ENCODE assay signal across 10 cellular contexts in genomic region chr12:77999074-77999715, GRCh38.
DNase-seq lines count a peak whose midpoint lies in the region; ATAC-seq, FAIRE-seq and TF ChIP-seq lines count a peak whose summit lies in the region.
"Had no signal": no experiment of that assay in that cellular context is flagged by ENCODE, and none has a peak within 500 bp of the region (broad histone marks: within the 10 kb centered on the region; RNA-seq: fewer than 3 reads in every experiment).

No MANE protein-coding gene starts in this region.

- H3K27ac Mint-ChIP-seq in stimulated activated naive B cell treated with anti-CD40 and anti-IgM and Interleukin-4, amounts not matched to agents 10 μg/mL and 1 μg/mL and 100 μg/mL, for 72 hours: peak overlapping the region; percentile 51

- peaks cover 8 to 10% of the 10 kb centered on the region in 2 donors for H3K4me1 Mint-ChIP-seq in stimulated activated naive B cell treated with anti-CD40 and anti-IgM and Interleukin-4, amounts not matched to agents 10 μg/mL and 1 μg/mL and 100 μg/mL, for 72 hours

- H3K27me3 ChIP-seq in MG63: no peaks in the 10 kb centered on the region

- 0 out of 2 replicates have a peak, but pooled peaks cover 2% of the 10 kb centered on the region for H3K36me3 ChIP-seq in MG63

- H3K9me3 Mint-ChIP-seq in stimulated activated naive B cell treated with anti-CD40 and anti-IgM and Interleukin-4, amounts not matched to agents 10 μg/mL and 1 μg/mL and 100 μg/mL, for 72 hours: no peaks in the 10 kb centered on the region

- no peaks in the 10 kb centered on the region for H3K36me3 Mint-ChIP-seq in stimulated activated naive B cell treated with anti-CD40 and anti-IgM and Interleukin-4, amounts not matched to agents 10 μg/mL and 1 μg/mL and 100 μg/mL, for 72 hours

- H3K4me3 ChIP-seq in NB4 (ENCODE audit: low read depth, low read length) (peak overlapping the region; percentile 11), MG63 (no peak overlapping the region)

- H3K9me3 ChIP-seq in MG63: no peaks in the 10 kb centered on the region

- FAIRE-seq in GM19239 (lab: Jason Lieb, UNC): peak; percentile 87

- no peaks in the 10 kb centered on the region for H3K27me3 Mint-ChIP-seq in stimulated activated naive B cell treated with anti-CD40 and anti-IgM and Interleukin-4, amounts not matched to agents 10 μg/mL and 1 μg/mL and 100 μg/mL, for 72 hours

- no peak for TF ChIP-seq POLR2A in NB4 (IDR thresholded peaks at IDR 0.05; ENCODE audit: extremely low read depth, insufficient read length)

- peak overlapping the region in 1 of 2 donors; percentile 37 for H3K4me3 Mint-ChIP-seq in stimulated activated naive B cell treated with anti-CD40 and anti-IgM and Interleukin-4, amounts not matched to agents 10 μg/mL and 1 μg/mL and 100 μg/mL, for 72 hours

- no peak for TF ChIP-seq CTCF in NB4 (IDR thresholded peaks at IDR 0.05; ENCODE audit: low read depth, low read length)

- DNase-seq in GM19239 (ENCODE audit: insufficient read length, low spot score) (peak; percentile 1), NB4 (ENCODE audit: low read depth) (peak; percentile 79), iPS-NIHi7 (ENCODE audit: extremely low spot score) (no peak), NCI-H2196 (lab: John Stamatoyannopoulos, UW; ENCODE audit: unreplicated experiment) (no peak), NCI-H524 (lab: John Stamatoyannopoulos, UW) (no peak), MG63 (no peak)
- peak; percentile 16 for DNase-seq in stimulated activated naive B cell treated with anti-CD40 and anti-IgM and Interleukin-4, amounts not matched to agents 10 μg/mL and 1 μg/mL and 100 μg/mL, for 72 hours
- DNase-seq: activated CD8-positive, alpha-beta memory T cell treated with anti-CD3 and anti-CD28 coated beads, Interleukin-2, amount 50 U/mL, for 4 hours; stimulated activated CD4-positive, alpha-beta T cell treated with anti-CD3 and anti-CD28 coated beads, Interleukin-4, amount 100 ng/mL, for 1 hour had no signal

- peak; percentile 60 for ATAC-seq in HG02938 (IDR thresholded peaks at IDR 0.05; ENCODE audit: unreplicated experiment)
- ATAC-seq in stimulated activated naive B cell treated with anti-CD40 and anti-IgM and Interleukin-4, amounts not matched to agents 10 μg/mL and 1 μg/mL and 100 μg/mL, for 72 hours (replicated peaks): peak; percentile 89 to 90

Comparison
In these comparisons a context has a peak if more than half of its experiments do, and no peak if none do; other contexts are left out.
1. DNase-seq: peak in GM19239 (single experiment), NB4 (single experiment) and stimulated activated naive B cell treated with anti-CD40 and anti-IgM and Interleukin-4, amounts not matched to agents 10 μg/mL and 1 μg/mL and 100 μg/mL, for 72 hours (single experiment); none in iPS-NIHi7 (single experiment), NCI-H2196 (single experiment), NCI-H524 (0 of 2) and MG63 (single experiment).